1 cellular context compared by ENCODE assay signal in genomic region chr15:50251638-50252182, GRCh38.
TF ChIP-seq lines count a peak whose summit lies in the region.

No MANE protein-coding gene starts in this region.

TF ChIP-seq in H1, 55 proteins besides CTCF, POLR2A, EP300 and RAD21:
- TF ChIP-seq TEAD4 (IDR thresholded peaks at IDR 0.05; ENCODE audit: low read depth, low read length) (no peak), RBBP5 (IDR thresholded peaks at IDR 0.05; ENCODE audit: borderline replicate concordance, low read depth, low read length) (no peak), SIRT6 (IDR thresholded peaks at IDR 0.05; ENCODE audit: low read length) (no peak), SIN3A (conservative IDR thresholded peaks at IDR 0.05 in 1 of 2, IDR thresholded peaks at IDR 0.05 in 1 of 2; ENCODE audit: low read depth in 1 of 2, low read length in 2 of 2) (no peak), FOSL1 (IDR thresholded peaks at IDR 0.05; ENCODE audit: insufficient read depth, low read depth, low read length) (no peak), RFX5 (IDR thresholded peaks at IDR 0.05; ENCODE audit: borderline replicate concordance, low read depth, low read length) (no peak), ASH2L (IDR thresholded peaks at IDR 0.05; ENCODE audit: low read length) (no peak), MAX (IDR thresholded peaks at IDR 0.05) (no peak), GABPA (IDR thresholded peaks at IDR 0.05; ENCODE audit: borderline replicate concordance, insufficient read depth, low read length) (no peak), BCL11A (IDR thresholded peaks at IDR 0.05; ENCODE audit: low read depth in 2 of 2, low read length in 2 of 2) (no peak), CREB1 (IDR thresholded peaks at IDR 0.05) (no peak), SP1 (IDR thresholded peaks at IDR 0.05; ENCODE audit: low read depth, low read length) (no peak), CHD1 (IDR thresholded peaks at IDR 0.05; ENCODE audit: low read depth, low read length) (no peak), USF2 (IDR thresholded peaks at IDR 0.05; ENCODE audit: low read length) (no peak), TAF7 (optimal IDR thresholded peaks at IDR 0.05; ENCODE audit: borderline replicate concordance, low read depth, low read length) (no peak), HDAC2 (IDR thresholded peaks at IDR 0.05; ENCODE audit: borderline replicate concordance in 1 of 2, low read depth in 2 of 2, low read length in 2 of 2) (no peak), BRCA1 (IDR thresholded peaks at IDR 0.05; ENCODE audit: low read depth, low read length) (no peak), SIX5 (IDR thresholded peaks at IDR 0.05; ENCODE audit: low read depth, low read length) (no peak)
